In genomic region chr3:51355891-51356578, GRCh38 we compare ENCODE assay signal across 26 cellular contexts. TPM values are rescaled to one million over a fixed set of nuclear protein-coding genes. Genes with fewer than 3 reads are reported as not detected.
A peak's percentile ranks its signal among the peaks of the same experiment; 100 is the strongest.
DNase-seq lines count a peak whose midpoint lies in the region; TF ChIP-seq lines count a peak whose summit lies in the region.
"Had no signal": no experiment of that assay in that cellular context is flagged by ENCODE, and none has a peak within 500 bp of the region (broad histone marks: within the 10 kb centered on the region; RNA-seq: fewer than 3 reads in every experiment).

No MANE protein-coding gene starts in this region.

- H3K27ac ChIP-seq in C4-2B (peak overlapping the region; percentile 71), epithelial cell of prostate (peak overlapping the region; percentile 17)
- H3K27ac ChIP-seq in CD4-positive, alpha-beta memory T cell (ENCODE audit: low read depth, low read length): no peak overlapping the region
- H3K27ac ChIP-seq: A549, GM23248, HL-60 had no signal

- no peaks in the 10 kb centered on the region for H3K4me1 ChIP-seq in CD4-positive, alpha-beta memory T cell (ENCODE audit: insufficient read depth, low read length)
- H3K4me1 ChIP-seq: A549, BE2C had no signal

- TF ChIP-seq CTCF in C4-2B (conservative IDR thresholded peaks at IDR 0.05) (no peak), LNCaP clone FGC (IDR thresholded peaks at IDR 0.05; ENCODE audit: control insufficient read depth, extremely low read depth, insufficient read depth) (no peak), neural crest cell (conservative IDR thresholded peaks at IDR 0.05) (no peak)

- no peaks in the 10 kb centered on the region for H3K27me3 Mint-ChIP-seq in neural crest cell (ENCODE audit: low read depth)
- H3K27me3 Mint-ChIP-seq in CD4-positive, alpha-beta memory T cell: no peaks in the 10 kb centered on the region

- H3K27me3 ChIP-seq in CD4-positive, alpha-beta memory T cell (ENCODE audit: insufficient read depth, low read length): no peaks in the 10 kb centered on the region
- H3K27me3 ChIP-seq: BE2C had no signal

- H3K4me3 ChIP-seq in LNCaP clone FGC (ENCODE audit: low read depth, low read length): no peak overlapping the region
- no peak overlapping the region for H3K4me3 ChIP-seq in CD4-positive, alpha-beta memory T cell (ENCODE audit: low read length in 2 of 2)
- H3K4me3 ChIP-seq: A549, GM12878, GM23248 had no signal

- peak; percentile 28 for DNase-seq in LNCaP clone FGC (ENCODE audit: low read depth)
- no peak for DNase-seq in epithelial cell of prostate (ENCODE audit: low read depth, low spot score)
- DNase-seq in neural crest cell (ENCODE audit: low read depth, low spot score): no peak
- DNase-seq in CD4-positive, alpha-beta memory T cell: no peak
- no peak for DNase-seq in NCI-H1436 treated with DMSO at 0.1 percent for 48 hours (lab: John Stamatoyannopoulos, UW)
- DNase-seq in activated gamma-delta T cell (lab: John Stamatoyannopoulos, UW): no peak
- DNase-seq in iPS-NIHi7 (ENCODE audit: extremely low spot score): no peak
- DNase-seq: BE2C; CD4-positive, CD25-positive, alpha-beta regulatory T cell; COR-L47; DMS 273 treated with DMSO at 0.1 percent for 48 hours; DND-41; GM23248; H9; KBM-7; NCI-H146; NCI-H226; NCI-H524 treated with DMSO at 0.1 percent for 48 hours; NCI-H82; OCI-M1; SIG-M5; SK-N-SH had no signal

- no peak overlapping the region for H3K4me3 Mint-ChIP-seq in neural crest cell
- no peak overlapping the region for H3K4me3 Mint-ChIP-seq in CD4-positive, alpha-beta memory T cell
- H3K4me3 Mint-ChIP-seq: CD4-positive, CD25-positive, alpha-beta regulatory T cell; H9 had no signal

- no peaks in the 10 kb centered on the region for H3K36me3 ChIP-seq in CD4-positive, alpha-beta memory T cell (ENCODE audit: insufficient read depth, low read length)
- H3K36me3 ChIP-seq: BE2C had no signal

- H3K9me3 Mint-ChIP-seq in neural crest cell: no peaks in the 10 kb centered on the region
- H3K9me3 Mint-ChIP-seq in CD4-positive, alpha-beta memory T cell: no peaks in the 10 kb centered on the region
- H3K9me3 Mint-ChIP-seq: CD4-positive, CD25-positive, alpha-beta regulatory T cell; H9 had no signal

- H3K9me3 ChIP-seq in CD4-positive, alpha-beta memory T cell (ENCODE audit: control insufficient read depth in 1 of 2, low read length in 2 of 2): no peaks in the 10 kb centered on the region
- H3K9me3 ChIP-seq: A549, BE2C, SK-N-SH had no signal

- CTCF ChIA-PET in CD4-positive, alpha-beta memory T cell (lab: Charles Lee; ENCODE audit: partially characterized antibody): interaction anchor here (1.2 kb wide), 1 partner anchor 384 kb away, joined by 3 read pairs; no protein-coding TSS in a partner anchor

- intact Hi-C loops in CD4-positive, alpha-beta memory T cell (cut with micrococcal nuclease): no loop called here

- no peaks in the 10 kb centered on the region for H3K36me3 Mint-ChIP-seq in neural crest cell (ENCODE audit: low read depth)
- no peaks in the 10 kb centered on the region for H3K36me3 Mint-ChIP-seq in CD4-positive, alpha-beta memory T cell
- H3K36me3 Mint-ChIP-seq: CD4-positive, CD25-positive, alpha-beta regulatory T cell had no signal

- POLR2A ChIA-PET in CD4-positive, alpha-beta memory T cell (lab: Charles Lee; ENCODE audit: partially characterized antibody): no interaction called here

- H3K4me1 Mint-ChIP-seq in neural crest cell: no peaks in the 10 kb centered on the region
- peaks cover 0 to 5% (median 2%) of the 10 kb centered on the region in 4 donors for H3K4me1 Mint-ChIP-seq in CD4-positive, alpha-beta memory T cell
- H3K4me1 Mint-ChIP-seq: CD4-positive, CD25-positive, alpha-beta regulatory T cell had no signal

- peak overlapping the region; percentile 70 for H3K27ac Mint-ChIP-seq in neural crest cell (ENCODE audit: unreplicated experiment)
- H3K27ac Mint-ChIP-seq in CD4-positive, alpha-beta memory T cell: no peak overlapping the region
- H3K27ac Mint-ChIP-seq: CD4-positive, CD25-positive, alpha-beta regulatory T cell had no signal

RNA-seq across cellular contexts. Expression of gene MANF, which starts 29.1 kb away (rescaled TPM):
- 114 TPM in 2 replicates for total RNA-seq in neural crest cell
- 10 to 100 TPM; 74.8 to 79.0 TPM for total RNA-seq in CD4-positive, alpha-beta memory T cell
- 10 to 100 TPM; 39.0 to 64.1 TPM for polyA plus RNA-seq in CD4-positive, alpha-beta memory T cell

RNA-seq across cellular contexts. Expression of gene RBM15B, which starts 35.0 kb away (rescaled TPM):
- 78.8 and 79.4 TPM in 2 replicates for total RNA-seq in neural crest cell
- total RNA-seq in CD4-positive, alpha-beta memory T cell: 10 to 100 TPM; 38.3 to 39.9 TPM
- 10 to 100 TPM in 1 of 2 donors, 1 to 10 TPM in 1; 9.9 to 28.2 TPM for polyA plus RNA-seq in CD4-positive, alpha-beta memory T cell
